Comparison of ENCODE assay signal across 20 cellular contexts in the genomic region with DNA sequence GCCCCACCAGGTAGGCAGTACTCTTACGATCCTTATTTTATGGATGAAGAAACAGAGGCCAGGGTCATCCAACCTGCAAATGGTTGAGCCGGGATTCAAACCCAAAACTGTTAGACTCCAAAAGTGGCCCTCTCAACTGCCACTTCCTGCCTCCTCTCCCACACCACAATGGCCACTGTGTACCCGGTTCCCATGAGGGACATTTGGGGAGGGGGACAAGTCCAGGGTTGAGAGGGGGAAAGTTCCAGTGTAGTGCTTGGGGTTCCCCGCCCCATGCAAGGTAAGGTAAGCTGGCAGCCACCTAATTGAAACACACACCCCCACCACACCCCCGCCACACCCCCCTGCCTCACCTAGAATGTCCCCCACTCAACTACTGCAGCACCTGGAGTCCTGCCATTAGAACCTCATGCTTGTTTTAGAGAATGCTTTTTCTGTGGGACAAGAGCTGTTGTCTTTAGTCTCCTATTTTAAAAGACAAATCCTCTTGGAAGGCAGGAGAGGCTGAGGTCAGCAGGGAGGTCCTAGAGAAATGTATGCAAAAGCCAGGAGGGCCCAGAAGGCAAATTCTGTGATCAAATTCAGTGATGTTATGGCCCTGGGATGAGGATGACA.
DNase-seq lines count a peak whose midpoint lies in the region; ATAC-seq and TF ChIP-seq lines count a peak whose summit lies in the region.
"Had no signal": no experiment of that assay in that cellular context is flagged by ENCODE, and none has a peak within 500 bp of the region (broad histone marks: within the 10 kb centered on the region; RNA-seq: fewer than 3 reads in every experiment).

No MANE protein-coding gene starts in this region.

- in situ Hi-C loops in GM13977 (cut with MboI; ENCODE audit: low pct_unique_long_range_greater_than_20kb, low sequenced_read_pairs, unreplicated experiment), result no loop called here

- H3K4me1 ChIP-seq in heart left ventricle (peaks cover 8 to 75% (median 51%) of the 10 kb centered on the region in 12 donors), right atrium auricular region (peaks cover 0 to 66% of the 10 kb centered on the region in 2 donors), rectal smooth muscle tissue (ENCODE audit: control insufficient read depth, insufficient read depth, low read length) (peaks cover 46% of the 10 kb centered on the region)

- no peaks in the 10 kb centered on the region for H3K27me3 ChIP-seq in heart left ventricle
- no peaks in the 10 kb centered on the region for H3K27me3 ChIP-seq in right atrium auricular region
- no peaks in the 10 kb centered on the region for H3K27me3 ChIP-seq in rectal smooth muscle tissue (ENCODE audit: control insufficient read depth, insufficient read depth, low read length)
- H3K27me3 ChIP-seq: tibial artery had no signal

- no peak for TF ChIP-seq POLR2A in heart left ventricle (IDR thresholded peaks at IDR 0.05)

- H3K9ac ChIP-seq in rectal smooth muscle tissue (ENCODE audit: low read length), result no peak overlapping the region

- H3K9me3 ChIP-seq in heart left ventricle, result no peaks in the 10 kb centered on the region
- H3K9me3 ChIP-seq in right atrium auricular region, result no peaks in the 10 kb centered on the region
- H3K9me3 ChIP-seq: lower lobe of right lung, tibial artery had no signal

- WGBS in heart left ventricle, 4 donors, result 93 to 95% (median 94%) methylated on average over 4 to 5 of the region's 5 CpGs

- ATAC-seq in heart left ventricle (no peak), left cardiac atrium (no peak), GM18520 (IDR thresholded peaks at IDR 0.05; ENCODE audit: unreplicated experiment) (no peak)
- ATAC-seq: HCT116, HepG2, lower lobe of right lung, natural killer cell, sciatic nerve had no signal

- no peak for DNase-seq in heart left ventricle
- DNase-seq in left cardiac atrium, result no peak
- DNase-seq in right atrium auricular region (ENCODE audit: low spot score), result no peak
- no peak for DNase-seq in GM13977 (ENCODE audit: low spot score)
- no peak for DNase-seq in HK-2 (ENCODE audit: unreplicated experiment)
- DNase-seq in NCI-H2029 (lab: John Stamatoyannopoulos, UW), result no peak
- DNase-seq: activated CD4-positive, alpha-beta T cell treated with anti-CD3 and anti-CD28 coated beads, Interleukin-2, amount 50 U/mL, for 48 hours; activated T-cell treated with anti-CD3 and anti-CD28 coated beads, Interleukin-2, amount 50 U/mL, for 24 hours; lower lobe of right lung; natural killer cell; NCI-H2081; NCI-H524; stimulated activated CD4-positive, alpha-beta T cell treated with anti-CD3 and anti-CD28 coated beads, Interleukin-2, amount 100 ng/mL, for 48 hours had no signal

- peak overlapping the region in 7 of 12 donors; percentile 82 to 96 (median 89) for H3K27ac ChIP-seq in heart left ventricle
- peak overlapping the region; percentile 91 to 93 for H3K27ac ChIP-seq in right atrium auricular region
- peak overlapping the region; percentile 94 for H3K27ac ChIP-seq in rectal smooth muscle tissue (ENCODE audit: low read depth, low read length)
- H3K27ac ChIP-seq: C4-2B had no signal

- H3K36me3 ChIP-seq in heart left ventricle, result no peaks in the 10 kb centered on the region
- H3K36me3 ChIP-seq in right atrium auricular region, result no peaks in the 10 kb centered on the region
- no peaks in the 10 kb centered on the region for H3K36me3 ChIP-seq in rectal smooth muscle tissue (ENCODE audit: control insufficient read depth, insufficient read depth, low read length)
- H3K36me3 ChIP-seq: lower lobe of right lung, tibial artery had no signal

- TF ChIP-seq CTCF in heart left ventricle (IDR thresholded peaks at IDR 0.05) (no peak), right atrium auricular region (IDR thresholded peaks at IDR 0.05) (no peak), GM13977 (IDR thresholded peaks at IDR 0.05; ENCODE audit: extremely low read depth, insufficient read depth, missing control alignments) (no peak)

- H3K4me3 ChIP-seq in heart left ventricle (no peak overlapping the region), right atrium auricular region (no peak overlapping the region), rectal smooth muscle tissue (ENCODE audit: low read length) (no peak overlapping the region)
- H3K4me3 ChIP-seq: lower lobe of right lung, tibial artery had no signal

- intact Hi-C loops in heart left ventricle (cut with DNase I) (loop anchor here in 2 of 10 donors (5.0 kb wide), 2 partner anchors 119 to 141 kb away; no protein-coding TSS in a partner anchor), left cardiac atrium (cut with DNase I) (loop anchor here in 1 of 2 donors (10.0 kb wide), 1 partner anchor 56 kb away; no protein-coding TSS in a partner anchor)
